8 cellular contexts compared by ENCODE assay signal in the genomic region with DNA sequence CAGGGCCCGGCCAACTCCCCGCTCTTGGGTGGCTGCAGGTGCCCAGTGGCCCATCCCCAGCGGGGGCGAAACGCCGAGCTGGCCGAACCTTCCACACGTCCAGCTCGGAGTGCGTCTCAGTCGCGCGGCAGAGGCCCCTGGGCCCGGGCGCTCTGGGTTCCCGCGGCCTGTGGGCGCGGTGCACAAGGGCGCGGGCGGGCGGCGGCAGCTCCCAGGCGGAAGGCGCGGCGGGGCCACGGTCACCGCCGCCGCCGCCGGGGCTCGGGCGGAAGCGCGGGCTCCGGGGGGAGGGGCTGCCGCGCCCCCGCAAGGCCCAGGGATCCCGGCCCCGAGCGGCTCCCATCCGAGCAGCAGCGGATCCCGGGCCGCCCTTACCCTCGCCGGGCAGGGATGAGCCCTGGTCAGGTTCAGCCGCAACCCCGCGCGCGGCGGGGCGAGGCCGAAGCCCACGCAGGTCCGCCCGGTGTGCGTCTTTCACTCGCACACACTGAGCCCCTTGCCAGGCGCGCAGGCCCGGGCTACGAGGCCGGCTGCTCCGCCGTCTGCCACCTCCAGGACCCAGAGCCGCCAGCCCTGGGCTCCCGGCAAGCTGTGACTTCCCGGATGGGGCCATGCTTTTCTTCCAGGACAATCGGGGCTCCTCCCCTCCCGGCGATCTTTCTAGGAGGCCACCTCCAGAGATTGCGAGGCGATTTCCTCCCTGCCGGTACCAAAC. TPM values are rescaled to one million over a fixed set of nuclear protein-coding genes. Genes with fewer than 3 reads are reported as not detected.
DNase-seq lines count a peak whose midpoint lies in the region; TF ChIP-seq lines count a peak whose summit lies in the region.

No MANE protein-coding gene starts in this region.

- H3K9ac ChIP-seq in Loucy (ENCODE audit: low read depth, low read length, poor library complexity, severe bottlenecking): peak overlapping the region; percentile 83

- no peaks in the 10 kb centered on the region for H3K9me3 ChIP-seq in HAP-1
- no peaks in the 10 kb centered on the region for H3K9me3 ChIP-seq in Loucy (ENCODE audit: insufficient read depth, low read depth, low read length)

- in situ Hi-C loops in GM13976 (cut with MboI; ENCODE audit: low sequenced_read_pairs, unreplicated experiment): no loop called here
- in situ Hi-C loops in HAP-1 (cut with MboI; ENCODE audit: low sequenced_read_pairs): no loop called here
- in situ Hi-C loops in astrocyte of the spinal cord (cut with HindIII; ENCODE audit: low sequenced_read_pairs): no loop called here

- DNase-seq in GM13976 (ENCODE audit: low spot score): peak; percentile 70
- peak; percentile 62 to 83 for DNase-seq in HAP-1 (ENCODE audit: low spot score in 2 of 2)
- peak; percentile 3 for DNase-seq in T-helper 22 cell (ENCODE audit: low read depth)
- peak; percentile 67 for DNase-seq in astrocyte of the spinal cord (ENCODE audit: low read depth, low spot score)
- peak; percentile 43 to 79 for DNase-seq in hippocampal formation (lab: John Stamatoyannopoulos, UW)
- DNase-seq in renal cortical epithelial cell (ENCODE audit: low read depth): peak; percentile 36
- DNase-seq in NCI-H187 treated with DMSO at 0.1 percent for 48 hours (lab: John Stamatoyannopoulos, UW): no peak

- no peaks in the 10 kb centered on the region for H3F3A ChIP-seq in Loucy (ENCODE audit: low read depth)

- H3K4me1 ChIP-seq in HAP-1 (peaks cover 22% of the 10 kb centered on the region), Loucy (ENCODE audit: insufficient read depth, low read length, poor library complexity, severe bottlenecking) (peaks cover 9% of the 10 kb centered on the region)

- H2AFZ ChIP-seq in Loucy (ENCODE audit: low read length): peak overlapping the region; percentile 93

- no peaks in the 10 kb centered on the region for H3K79me2 ChIP-seq in Loucy (ENCODE audit: insufficient read depth, low read length)

- H3K27me3 ChIP-seq in HAP-1 (ENCODE audit: low read depth): no peaks in the 10 kb centered on the region
- H3K27me3 ChIP-seq in Loucy (ENCODE audit: insufficient read depth, low read length, poor library complexity, severe bottlenecking): no peaks in the 10 kb centered on the region

- H3K9me2 ChIP-seq in Loucy (replicated peaks; ENCODE audit: low read depth, low read length): no peaks in the 10 kb centered on the region

- TF ChIP-seq CTCF in GM13976 (IDR thresholded peaks at IDR 0.05; ENCODE audit: borderline replicate concordance, control extremely low read depth, extremely low read depth, insufficient read depth, missing control alignments) (no peak), Loucy (conservative IDR thresholded peaks at IDR 0.05; ENCODE audit: low read length) (no peak), astrocyte of the spinal cord (IDR thresholded peaks at IDR 0.05; ENCODE audit: low read depth, low read length) (no peak)

- no peaks in the 10 kb centered on the region for H3K36me3 ChIP-seq in HAP-1 (replicated peaks)
- no peaks in the 10 kb centered on the region for H3K36me3 ChIP-seq in Loucy (ENCODE audit: insufficient read depth, low read length)

- H3K4me3 ChIP-seq in HAP-1: peak overlapping the region; percentile 35
- H3K4me3 ChIP-seq in Loucy (ENCODE audit: low read length, poor library complexity, severe bottlenecking): peak overlapping the region; percentile 83
- peak overlapping the region; percentile 60 for H3K4me3 ChIP-seq in astrocyte of the spinal cord (ENCODE audit: low read depth, low read length)

- peak overlapping the region; percentile 86 for H3K4me2 ChIP-seq in Loucy (ENCODE audit: low read depth, low read length, poor library complexity, severe bottlenecking)

- H4K20me1 ChIP-seq in Loucy (ENCODE audit: insufficient read depth, low read length, poor library complexity, severe bottlenecking): no peaks in the 10 kb centered on the region

RNA-seq across cellular contexts. Expression of a gene that starts 54.2 kb away (rescaled TPM):
- total RNA-seq in renal cortical epithelial cell: 0.10 TPM in 1 of 2 replicates, not detected in the other
